Comparison of ENCODE assay signal across 8 cellular contexts in the genomic region with DNA sequence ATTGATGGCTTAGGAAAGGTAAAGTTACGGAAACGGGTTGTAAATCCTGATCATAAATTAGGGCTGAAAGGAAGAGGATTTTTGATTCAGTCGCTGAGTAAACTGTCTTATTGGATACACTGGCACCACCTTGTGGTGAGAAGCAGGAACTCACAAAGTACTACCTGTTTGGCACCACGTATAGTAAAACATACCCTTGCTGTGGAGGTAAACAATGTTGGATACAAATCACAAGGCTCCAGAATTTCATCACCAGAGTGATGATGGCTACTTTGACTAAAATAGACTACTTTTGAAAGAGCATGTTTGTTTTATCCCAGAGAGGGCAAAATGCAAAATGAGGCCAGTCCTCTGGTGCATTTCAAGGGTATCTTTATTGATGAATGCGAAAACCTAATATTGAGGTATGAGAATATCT.
DNase-seq lines count a peak whose midpoint lies in the region; ATAC-seq and TF ChIP-seq lines count a peak whose summit lies in the region.

No MANE protein-coding gene starts in this region.

- ATAC-seq in GM19468 (IDR thresholded peaks at IDR 0.05; ENCODE audit: extremely low read depth, unreplicated experiment) (peak; percentile 76), HG03520 (IDR thresholded peaks at IDR 0.05; ENCODE audit: unreplicated experiment) (peak; percentile 71), HG03097 (IDR thresholded peaks at IDR 0.05; ENCODE audit: low FRiP score, unreplicated experiment) (no peak)
- peak; percentile 62 for ATAC-seq in activated CD8-positive, alpha-beta T cell treated with anti-CD3 and anti-CD28 coated beads for 36 hours

- POLR2A ChIA-PET in activated CD8-positive, alpha-beta T cell treated with anti-CD3 and anti-CD28 coated beads for 36 hours (lab: Charles Lee) = no interaction called here

- TF ChIP-seq CTCF in activated CD8-positive, alpha-beta T cell treated with anti-CD3 and anti-CD28 coated beads for 36 hours (IDR thresholded peaks at IDR 0.05) = peak; percentile 89

- H3K36me3 Mint-ChIP-seq in activated CD8-positive, alpha-beta T cell treated with anti-CD3 and anti-CD28 coated beads for 36 hours (ENCODE audit: low read depth) = no peaks in the 10 kb centered on the region

- peaks cover 4% of the 10 kb centered on the region for H3K27me3 Mint-ChIP-seq in activated CD8-positive, alpha-beta T cell treated with anti-CD3 and anti-CD28 coated beads for 36 hours

- H3K27ac Mint-ChIP-seq in activated CD8-positive, alpha-beta T cell treated with anti-CD3 and anti-CD28 coated beads for 36 hours = no peak overlapping the region

- CTCF ChIA-PET in activated CD8-positive, alpha-beta T cell treated with anti-CD3 and anti-CD28 coated beads for 36 hours (lab: Charles Lee) = interaction anchor here (0.5 to 1.7 kb wide), 3 partner anchors 67 to 277 kb away, joined by 3 to 4 read pairs (median 3); no protein-coding TSS in a partner anchor

- intact Hi-C loops in activated CD8-positive, alpha-beta T cell treated with anti-CD3 and anti-CD28 coated beads for 36 hours (cut with micrococcal nuclease) = no loop called here

- H3K4me3 Mint-ChIP-seq in activated CD8-positive, alpha-beta T cell treated with anti-CD3 and anti-CD28 coated beads for 36 hours = no peak overlapping the region

- DNase-seq in Daoy (ENCODE audit: low read depth) = peak; percentile 59
- DNase-seq in NCI-H460 (ENCODE audit: extremely low read depth, low read depth) = peak; percentile 59
- peak; percentile 71 for DNase-seq in activated CD8-positive, alpha-beta T cell treated with anti-CD3 and anti-CD28 coated beads for 36 hours
- DNase-seq in glomerular endothelial cell (ENCODE audit: extremely low read depth, low read depth, low spot score) = peak; percentile 20
- peak; percentile 2 for DNase-seq in pulmonary artery endothelial cell (ENCODE audit: low read depth, low spot score)

- H3K9me3 Mint-ChIP-seq in activated CD8-positive, alpha-beta T cell treated with anti-CD3 and anti-CD28 coated beads for 36 hours = no peaks in the 10 kb centered on the region

- H3K4me1 Mint-ChIP-seq in activated CD8-positive, alpha-beta T cell treated with anti-CD3 and anti-CD28 coated beads for 36 hours (ENCODE audit: low read depth) = no peaks in the 10 kb centered on the region

Comparison
In these comparisons a context has a peak if more than half of its experiments do, and no peak if none do; other contexts are left out.
1. DNase-seq: peak in every context shown above with its lines; median percentile 71 in activated CD8-positive, alpha-beta T cell treated with anti-CD3 and anti-CD28 coated beads for 36 hours; 59 in Daoy; 59 in NCI-H460; 20 in glomerular endothelial cell; 2 in pulmonary artery endothelial cell.